ENCODE assay signal across 8 cellular contexts in the genomic region with DNA sequence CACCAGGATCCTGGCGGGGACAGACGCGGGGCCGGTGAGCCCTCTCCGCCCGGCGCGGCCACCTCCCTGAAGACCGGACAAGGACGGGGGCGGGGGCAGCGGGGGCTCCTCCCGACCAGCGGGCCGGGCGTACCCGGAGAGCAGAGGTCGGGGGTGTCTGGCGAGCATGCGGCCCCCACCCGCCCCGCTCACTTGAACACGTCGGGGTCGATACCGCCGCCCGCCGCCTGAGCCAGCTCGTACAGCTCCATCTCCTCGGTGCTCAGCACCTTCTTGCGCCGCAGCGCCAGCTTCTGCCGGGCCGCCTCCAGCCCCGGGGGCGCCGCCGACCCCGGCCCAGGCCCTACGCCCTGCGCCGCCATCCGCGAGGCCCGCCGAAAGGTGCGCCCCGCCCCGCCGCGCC. TPM values are rescaled to one million over a fixed set of nuclear protein-coding genes. Genes with fewer than 3 reads are reported as not detected.
DNase-seq lines count a peak whose midpoint lies in the region; ATAC-seq, FAIRE-seq and TF ChIP-seq lines count a peak whose summit lies in the region.
"Not testable (repeated sequence)": the region's sequence is repeated elsewhere in the genome, so short reads cannot be mapped to it uniquely, and the experiment has no call there.

A gene with protein sequence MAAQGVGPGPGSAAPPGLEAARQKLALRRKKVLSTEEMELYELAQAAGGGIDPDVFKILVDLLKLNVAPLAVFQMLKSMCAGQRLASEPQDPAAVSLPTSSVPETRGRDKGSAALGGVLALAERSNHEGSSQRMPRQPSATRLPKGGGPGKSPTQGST (minus strand): TSS at position 383 of the 403 bp plus-strand sequence. CDS start 21 bp downstream, at position 362.

- not testable (repeated sequence) for TF ChIP-seq CTCF in Calu3 (IDR thresholded peaks at IDR 0.05; ENCODE audit: unreplicated experiment); GM12878 (IDR thresholded peaks at IDR 0.05 in 2 of 3, conservative IDR thresholded peaks at IDR 0.05 in 1 of 3; ENCODE audit: control insufficient read depth in 2 of 3, extremely low read depth in 1 of 3, insufficient read depth in 1 of 3, low read depth in 3 of 3, low read length in 3 of 3)

- H3K4me1 ChIP-seq in SJSA1 (replicated peaks); GM12878 (ENCODE audit: control insufficient read depth, insufficient read depth, low read length): not testable (repeated sequence)
- H3K4me1 ChIP-seq in muscle layer of duodenum (ENCODE audit: control insufficient read depth in 1 of 2, insufficient read depth in 2 of 2, low read length in 2 of 2), result peaks cover 0 to 27% of the 10 kb centered on the region in 2 donors

- H3K27me3 Mint-ChIP-seq in Calu3 (ENCODE audit: unreplicated experiment); stimulated activated naive CD8-positive, alpha-beta T cell treated with anti-CD3 and anti-CD28 coated beads, Interleukin-15, amount 100 ng/mL, for 72 hours: not testable (repeated sequence)

- POLR2A ChIA-PET in GM12878 (lab: Charles Lee), result interaction anchor here (1.5 kb wide), 1 partner anchor 335 kb away, joined by 3 read pairs; no protein-coding TSS in a partner anchor

- peaks cover 47% of the 10 kb centered on the region for H3K36me3 Mint-ChIP-seq in Calu3 (ENCODE audit: insufficient read depth, unreplicated experiment)

- ATAC-seq in GM21423 (IDR thresholded peaks at IDR 0.05; ENCODE audit: unreplicated experiment) (peak; percentile 6), HG03175 (IDR thresholded peaks at IDR 0.05; ENCODE audit: unreplicated experiment) (peak; percentile 26), GM12878 (peak; percentile 3)
- ATAC-seq in stimulated activated naive CD8-positive, alpha-beta T cell treated with anti-CD3 and anti-CD28 coated beads, Interleukin-15, amount 100 ng/mL, for 72 hours, result peak; percentile 12

- H2AFZ ChIP-seq in GM12878 (ENCODE audit: control insufficient read depth, low read depth, low read length), result peak within 1 kb of the TSS; percentile 91

- peaks cover 17% of the 10 kb centered on the region for H3K4me1 Mint-ChIP-seq in Calu3 (ENCODE audit: low read depth, unreplicated experiment)
- peaks cover 60% of the 10 kb centered on the region for H3K4me1 Mint-ChIP-seq in stimulated activated naive CD8-positive, alpha-beta T cell treated with anti-CD3 and anti-CD28 coated beads, Interleukin-15, amount 100 ng/mL, for 72 hours

- H3K27ac ChIP-seq in SJSA1, result peak within 1 kb of the TSS; percentile 88
- peak within 1 kb of the TSS; percentile 86 for H3K27ac ChIP-seq in GM12878 (ENCODE audit: control insufficient read depth, insufficient read depth)
- H3K27ac ChIP-seq in muscle layer of duodenum (ENCODE audit: low read length), result peak within 1 kb of the TSS; percentile 79

- H4K20me1 ChIP-seq in GM12878 (ENCODE audit: control insufficient read depth, insufficient read depth), result not testable (repeated sequence)

- not testable (repeated sequence) for TF ChIP-seq POLR2A in GM12878 (IDR thresholded peaks at IDR 0.05; ENCODE audit: low read depth, low read length)

- DNase-seq in Calu3; GM12878 (ENCODE audit: low read depth, low spot score); stimulated activated naive CD8-positive, alpha-beta T cell treated with anti-CD3 and anti-CD28 coated beads, Interleukin-15, amount 100 ng/mL, for 72 hours: not testable (repeated sequence)
- DNase-seq in SJSA1 (ENCODE audit: low read depth in 1 of 2, low spot score in 2 of 2) (peak in 1 of 2 experiments; percentile 47), germinal center (ENCODE audit: low spot score) (peak; percentile 21)

- not testable (repeated sequence) for TF ChIP-seq RAD21 in GM12878 (IDR thresholded peaks at IDR 0.05; ENCODE audit: insufficient read depth, low read depth, low read length)

- in situ Hi-C loops in GM12878 (cut with MboI), result not testable (repeated sequence)

- peak within 1 kb of the TSS; percentile 72 for H3K4me2 ChIP-seq in GM12878 (ENCODE audit: control insufficient read depth, insufficient read depth)

- BruUV-seq in Calu3 (replicated peaks; lab: Mats Ljungman, UMichigan); GM12878 (replicated peaks; lab: Mats Ljungman, UMichigan): not testable (repeated sequence)

- peak within 1 kb of the TSS; percentile 94 for H3K27ac Mint-ChIP-seq in Calu3 (ENCODE audit: unreplicated experiment)
- H3K27ac Mint-ChIP-seq in stimulated activated naive CD8-positive, alpha-beta T cell treated with anti-CD3 and anti-CD28 coated beads, Interleukin-15, amount 100 ng/mL, for 72 hours, result peak within 1 kb of the TSS; percentile 97 to 99

- WGBS in GM12878 (ENCODE audit: insufficient coverage, insufficient replicate concordance, low lambda C conversion rate, missing lambda C conversion rate), result 1% methylated on average over 28 of the region's 53 CpGs

- peak within 1 kb of the TSS; percentile 85 for H3K9ac ChIP-seq in GM12878 (ENCODE audit: control insufficient read depth, insufficient read depth, low read length)

- peak within 1 kb of the TSS; percentile 68 for H3K4me3 ChIP-seq in SJSA1
- H3K4me3 ChIP-seq in GM12878, result peak within 1 kb of the TSS; percentile 90
- peak within 1 kb of the TSS; percentile 80 to 83 for H3K4me3 ChIP-seq in muscle layer of duodenum (ENCODE audit: low read depth in 1 of 2, low read length in 2 of 2)

- SMC1A ChIA-PET in GM12878 (lab: Charles Lee; ENCODE audit: uncharacterized antibody, unreplicated experiment), result not testable (repeated sequence)

- H3K36me3 ChIP-seq in SJSA1; GM12878 (ENCODE audit: control insufficient read depth in 2 of 2, insufficient read depth in 2 of 2, low read length in 1 of 2); muscle layer of duodenum (ENCODE audit: control insufficient read depth in 1 of 2, insufficient read depth in 2 of 2, low read length in 2 of 2): not testable (repeated sequence)

- H3K9me3 ChIP-seq in SJSA1 (replicated peaks); GM12878 (replicated peaks; ENCODE audit: control insufficient read depth, insufficient read depth, low read length); muscle layer of duodenum (ENCODE audit: control insufficient read depth in 1 of 2, low read length in 2 of 2): not testable (repeated sequence)

- not testable (repeated sequence) for H3K27me3 ChIP-seq in SJSA1 (replicated peaks); GM12878 (replicated peaks in 1 of 2; ENCODE audit: control insufficient read depth in 2 of 2, insufficient read depth in 2 of 2, low read length in 1 of 2); muscle layer of duodenum (ENCODE audit: low read depth, low read length)

- intact Hi-C loops in Calu3 (cut with micrococcal nuclease; ENCODE audit: unreplicated experiment), result loop anchor here (1.0 to 10.0 kb wide), 3 partner anchors 79 to 337 kb away; no protein-coding TSS in a partner anchor
- intact Hi-C loops in GM12878 (cut with micrococcal nuclease; ENCODE audit: unreplicated experiment), result loop anchor here (1.0 to 10.0 kb wide), 5 partner anchors 35 to 397 kb away; a partner anchor contains a TSS

- peaks cover 68% of the 10 kb centered on the region for H3K79me2 ChIP-seq in GM12878 (ENCODE audit: control insufficient read depth, insufficient read depth, low read length)

- peak within 1 kb of the TSS; percentile 95 for H3K4me3 Mint-ChIP-seq in Calu3 (ENCODE audit: low read depth, unreplicated experiment)
- peak within 1 kb of the TSS; percentile 97 to 98 for H3K4me3 Mint-ChIP-seq in stimulated activated naive CD8-positive, alpha-beta T cell treated with anti-CD3 and anti-CD28 coated beads, Interleukin-15, amount 100 ng/mL, for 72 hours

- RAD21 ChIA-PET in GM12878 (lab: Charles Lee; ENCODE audit: unreplicated experiment), result not testable (repeated sequence)

- H3K9me3 Mint-ChIP-seq in Calu3 (ENCODE audit: low read depth, unreplicated experiment); stimulated activated naive CD8-positive, alpha-beta T cell treated with anti-CD3 and anti-CD28 coated beads, Interleukin-15, amount 100 ng/mL, for 72 hours: not testable (repeated sequence)

- TF ChIP-seq EP300 in GM12878 (IDR thresholded peaks at IDR 0.05; ENCODE audit: borderline replicate concordance in 1 of 2, control insufficient read depth in 1 of 2, low read depth in 2 of 2, low read length in 2 of 2), result not testable (repeated sequence)

- CTCF ChIA-PET in Calu3 (lab: Charles Lee) (interaction anchor here (1.1 to 1.3 kb wide), 2 partner anchors 181 to 399 kb away, joined by 4 to 11 read pairs; a partner anchor contains a TSS), GM12878 (lab: Yijun Ruan, JAX) (interaction anchor here (0.9 to 3.8 kb wide), 6 partner anchors 37 to 385 kb away, joined by 3 to 25 read pairs (median 4); a partner anchor contains a TSS)

- not testable (repeated sequence) for FAIRE-seq in GM12878 (lab: Jason Lieb, UNC)

RNA-seq across cellular contexts. Expression of the gene that starts here (rescaled TPM):
- total RNA-seq in Calu3 (2022), result 100 and 108 TPM in 2 replicates
- 52.5 and 148 TPM in 2 replicates for total RNA-seq in SJSA1 (2014; rRNA removed; shearing (Covaris generic))
- 59.4 and 61.8 TPM in 2 replicates for total RNA-seq in GM12878 (2013; cell fraction: nucleolus; rRNA removed)
- 294 and 325 TPM in 2 replicates for total RNA-seq in GM12878 (2014; rRNA removed)
- total RNA-seq in GM12878 (2014; rRNA removed; fragmentation: Illumina TruSeq; extraction: Trizol), result 41.5 and 56.6 TPM in 2 replicates
- total RNA-seq in GM12878 (2021), result 263 and 267 TPM in 2 replicates
- polyA plus RNA-seq in GM12878 (2011; ENCODE audit: low read depth), result 118 TPM
- 66.4 and 116 TPM in 2 replicates for polyA plus RNA-seq in GM12878 (2011; rRNA removed)
- 111 and 247 TPM in 2 replicates for polyA plus RNA-seq in GM12878 (2011; cell fraction: cytosol; rRNA removed)
- polyA plus RNA-seq in GM12878 (2011; cell fraction: nucleus; rRNA removed), result 81.1 and 84.7 TPM in 2 replicates
- 230 and 269 TPM in 2 replicates for polyA plus RNA-seq in GM12878 (2012)
- polyA plus RNA-seq in GM12878 (2014; fragmentation: Illumina TruSeq; extraction: Trizol), result 4.8 and 15.6 TPM in 2 replicates
- polyA plus RNA-seq in GM12878 (2014; fragmentation: Nextera tagmentation; extraction: Ambion mirVana), result 10 to 100 TPM in 1 of 2 experiments, 1 to 10 TPM in 1; 6.3 to 23.7 TPM
- 281 and 354 TPM in 2 replicates for polyA plus RNA-seq in GM12878 (2014; rRNA removed)
- polyA plus RNA-seq in GM12878 (2016; fragmentation: Nextera tagmentation; extraction: Ambion mirVana), result 100 to 1,000 TPM; 186 to 231 TPM
- polyA minus RNA-seq in GM12878 (2011; rRNA and poly(A)+ RNA removed), result 14.8 and 40.5 TPM in 2 replicates
- polyA minus RNA-seq in GM12878 (2011; cell fraction: cytosol; rRNA and poly(A)+ RNA removed), result 21.4 and 22.8 TPM in 2 replicates
- 21.6 and 39.8 TPM in 2 replicates for polyA minus RNA-seq in GM12878 (2011; cell fraction: nucleus; rRNA and poly(A)+ RNA removed)
